18 cellular contexts compared by ENCODE assay signal in genomic region chr5:455806-456205, GRCh38. TPM values are rescaled to one million over a fixed set of nuclear protein-coding genes. Genes with fewer than 3 reads are reported as not detected.
DNase-seq lines count a peak whose midpoint lies in the region; ATAC-seq and TF ChIP-seq lines count a peak whose summit lies in the region.
"Had no signal": no experiment of that assay in that cellular context is flagged by ENCODE, and none has a peak within 500 bp of the region (broad histone marks: within the 10 kb centered on the region; RNA-seq: fewer than 3 reads in every experiment).

No MANE protein-coding gene starts in this region.

- H3K9me3 ChIP-seq in WERI-Rb-1 (ENCODE audit: severe bottlenecking): peaks cover 5% of the 10 kb centered on the region

- peaks cover 73% of the 10 kb centered on the region for H3K4me1 Mint-ChIP-seq in activated T-cell treated with anti-CD3 and anti-CD28 coated beads, Interleukin-2, amount 50 U/mL, for 24 hours (ENCODE audit: low read depth)
- H3K4me1 Mint-ChIP-seq in progenitor cell of endocrine pancreas (ENCODE audit: low read depth): no peaks in the 10 kb centered on the region
- peaks cover 48% of the 10 kb centered on the region for H3K4me1 Mint-ChIP-seq in activated CD8-positive, alpha-beta T cell treated with anti-CD3 and anti-CD28 coated beads, Interleukin-2, amount 10 ng/mL, durations not matched to agents 7 days and 5 days (ENCODE audit: low read depth)

- H3K36me3 ChIP-seq in WERI-Rb-1: peaks cover 74% of the 10 kb centered on the region

- POLR2A ChIA-PET in activated CD8-positive, alpha-beta T cell treated with anti-CD3 and anti-CD28 coated beads, Interleukin-2, amount 10 ng/mL, durations not matched to agents 7 days and 5 days (lab: Charles Lee): interaction anchor here (1.7 kb wide), 1 partner anchor 9 kb away, joined by 4 read pairs; no protein-coding TSS in a partner anchor

- no peak overlapping the region for H3K27ac ChIP-seq in WERI-Rb-1
- H3K27ac ChIP-seq: BLaER1 treated with 17β-estradiol and CSF1 and Interleukin-3, amounts not matched to agents 10 nM and 100 nM had no signal

- no peak overlapping the region for H3K4me3 Mint-ChIP-seq in activated T-cell treated with anti-CD3 and anti-CD28 coated beads, Interleukin-2, amount 50 U/mL, for 24 hours
- H3K4me3 Mint-ChIP-seq in progenitor cell of endocrine pancreas (ENCODE audit: low read depth): no peak overlapping the region
- H3K4me3 Mint-ChIP-seq in activated CD8-positive, alpha-beta T cell treated with anti-CD3 and anti-CD28 coated beads, Interleukin-2, amount 10 ng/mL, durations not matched to agents 7 days and 5 days: no peak overlapping the region
- H3K4me3 Mint-ChIP-seq: B cell; CD8-positive, alpha-beta T cell had no signal

- no peaks in the 10 kb centered on the region for H3K27me3 Mint-ChIP-seq in activated T-cell treated with anti-CD3 and anti-CD28 coated beads, Interleukin-2, amount 50 U/mL, for 24 hours
- no peaks in the 10 kb centered on the region for H3K27me3 Mint-ChIP-seq in progenitor cell of endocrine pancreas
- H3K27me3 Mint-ChIP-seq in activated CD8-positive, alpha-beta T cell treated with anti-CD3 and anti-CD28 coated beads, Interleukin-2, amount 10 ng/mL, durations not matched to agents 7 days and 5 days (ENCODE audit: low read depth): no peaks in the 10 kb centered on the region
- H3K27me3 Mint-ChIP-seq: B cell had no signal

- TF ChIP-seq CTCF in WERI-Rb-1 (IDR thresholded peaks at IDR 0.05; ENCODE audit: low read depth, low read length) (no peak), progenitor cell of endocrine pancreas (IDR thresholded peaks at IDR 0.05; ENCODE audit: unreplicated experiment) (no peak)

- H3K36me3 Mint-ChIP-seq in activated T-cell treated with anti-CD3 and anti-CD28 coated beads, Interleukin-2, amount 50 U/mL, for 24 hours (ENCODE audit: low read depth): peaks cover 99% of the 10 kb centered on the region
- peaks cover 52% of the 10 kb centered on the region for H3K36me3 Mint-ChIP-seq in progenitor cell of endocrine pancreas (ENCODE audit: insufficient read depth)
- peaks cover 88% of the 10 kb centered on the region for H3K36me3 Mint-ChIP-seq in activated CD8-positive, alpha-beta T cell treated with anti-CD3 and anti-CD28 coated beads, Interleukin-2, amount 10 ng/mL, durations not matched to agents 7 days and 5 days (ENCODE audit: low read depth)

- no peak overlapping the region for H3K4me3 ChIP-seq in WERI-Rb-1 (ENCODE audit: low read depth, low read length)
- H3K4me3 ChIP-seq: BLaER1 treated with 17β-estradiol and CSF1 and Interleukin-3, amounts not matched to agents 10 nM and 100 nM; GM12878; HAP-1 had no signal

- intact Hi-C loops in posterior vena cava (cut with DNase I): no loop called here

- H3K27ac Mint-ChIP-seq in activated T-cell treated with anti-CD3 and anti-CD28 coated beads, Interleukin-2, amount 50 U/mL, for 24 hours: no peak overlapping the region
- no peak overlapping the region for H3K27ac Mint-ChIP-seq in progenitor cell of endocrine pancreas
- no peak overlapping the region for H3K27ac Mint-ChIP-seq in activated CD8-positive, alpha-beta T cell treated with anti-CD3 and anti-CD28 coated beads, Interleukin-2, amount 10 ng/mL, durations not matched to agents 7 days and 5 days
- H3K27ac Mint-ChIP-seq: B cell; CD8-positive, alpha-beta T cell had no signal

- DNase-seq in activated T-cell treated with anti-CD3 and anti-CD28 coated beads, Interleukin-2, amount 50 U/mL, for 24 hours: peak; percentile 8
- DNase-seq in activated T-cell treated with anti-CD3 and anti-CD28 coated beads for 4 hours: no peak
- peak; percentile 1 for DNase-seq in WERI-Rb-1
- DNase-seq in dermis blood vessel endothelial cell: peak; percentile 25
- peak; percentile 29 for DNase-seq in posterior vena cava (ENCODE audit: low spot score)
- no peak for DNase-seq in ecto neural progenitor cell (ENCODE audit: low spot score)
- no peak for DNase-seq in progenitor cell of endocrine pancreas (ENCODE audit: low spot score, unreplicated experiment)
- DNase-seq in activated CD8-positive, alpha-beta T cell treated with anti-CD3 and anti-CD28 coated beads, Interleukin-2, amount 10 ng/mL, durations not matched to agents 7 days and 5 days: no peak
- DNase-seq: CD8-positive, alpha-beta T cell; COR-L47; DMS 273 treated with DMSO at 0.1 percent for 48 hours; DMS53; DND-41; EL had no signal

- no peaks in the 10 kb centered on the region for H3K27me3 ChIP-seq in WERI-Rb-1 (ENCODE audit: insufficient read depth, low read depth, severe bottlenecking)
- H3K27me3 ChIP-seq: BLaER1 treated with 17β-estradiol and CSF1 and Interleukin-3, amounts not matched to agents 10 nM and 100 nM had no signal

- CTCF ChIA-PET in activated CD8-positive, alpha-beta T cell treated with anti-CD3 and anti-CD28 coated beads, Interleukin-2, amount 10 ng/mL, durations not matched to agents 7 days and 5 days (lab: Charles Lee): interaction anchor here (0.9 kb wide), 1 partner anchor 11 kb away, joined by 3 read pairs; no protein-coding TSS in a partner anchor

- peaks cover 18% of the 10 kb centered on the region for H3K9me3 Mint-ChIP-seq in activated T-cell treated with anti-CD3 and anti-CD28 coated beads, Interleukin-2, amount 50 U/mL, for 24 hours
- H3K9me3 Mint-ChIP-seq in progenitor cell of endocrine pancreas (ENCODE audit: low read depth): peaks cover 15% of the 10 kb centered on the region
- H3K9me3 Mint-ChIP-seq in activated CD8-positive, alpha-beta T cell treated with anti-CD3 and anti-CD28 coated beads, Interleukin-2, amount 10 ng/mL, durations not matched to agents 7 days and 5 days (ENCODE audit: insufficient read depth): peaks cover 19% of the 10 kb centered on the region

- no peak for ATAC-seq in activated CD8-positive, alpha-beta T cell treated with anti-CD3 and anti-CD28 coated beads, Interleukin-2, amount 10 ng/mL, durations not matched to agents 7 days and 5 days
- ATAC-seq: CD8-positive, alpha-beta T cell; GM12878 had no signal

RNA-seq across cellular contexts. Expression of gene EXOC3, which starts 12.8 kb away (rescaled TPM):
- total RNA-seq in dermis blood vessel endothelial cell (44.3 and 52.1 TPM in 2 replicates), posterior vena cava (10 to 100 TPM; 52.6 to 54.2 TPM), progenitor cell of endocrine pancreas (66.5 and 67.3 TPM in 2 replicates)
- 10 to 100 TPM; 62.2 to 62.3 TPM for total RNA-seq in activated CD8-positive, alpha-beta T cell treated with anti-CD3 and anti-CD28 coated beads, Interleukin-2, amount 10 ng/mL, durations not matched to agents 7 days and 5 days

Comparison
In these comparisons a context has a peak if more than half of its experiments do, and no peak if none do; other contexts are left out.
1. DNase-seq: peak in activated T-cell treated with anti-CD3 and anti-CD28 coated beads, Interleukin-2, amount 50 U/mL, for 24 hours (single experiment), WERI-Rb-1 (single experiment), dermis blood vessel endothelial cell (single experiment) and posterior vena cava (single experiment); none in activated T-cell treated with anti-CD3 and anti-CD28 coated beads for 4 hours (single experiment), ecto neural progenitor cell (single experiment), progenitor cell of endocrine pancreas (single experiment) and activated CD8-positive, alpha-beta T cell treated with anti-CD3 and anti-CD28 coated beads, Interleukin-2, amount 10 ng/mL, durations not matched to agents 7 days and 5 days (single experiment).